Comparison of ENCODE assay signal across 22 cellular contexts in the genomic region with DNA sequence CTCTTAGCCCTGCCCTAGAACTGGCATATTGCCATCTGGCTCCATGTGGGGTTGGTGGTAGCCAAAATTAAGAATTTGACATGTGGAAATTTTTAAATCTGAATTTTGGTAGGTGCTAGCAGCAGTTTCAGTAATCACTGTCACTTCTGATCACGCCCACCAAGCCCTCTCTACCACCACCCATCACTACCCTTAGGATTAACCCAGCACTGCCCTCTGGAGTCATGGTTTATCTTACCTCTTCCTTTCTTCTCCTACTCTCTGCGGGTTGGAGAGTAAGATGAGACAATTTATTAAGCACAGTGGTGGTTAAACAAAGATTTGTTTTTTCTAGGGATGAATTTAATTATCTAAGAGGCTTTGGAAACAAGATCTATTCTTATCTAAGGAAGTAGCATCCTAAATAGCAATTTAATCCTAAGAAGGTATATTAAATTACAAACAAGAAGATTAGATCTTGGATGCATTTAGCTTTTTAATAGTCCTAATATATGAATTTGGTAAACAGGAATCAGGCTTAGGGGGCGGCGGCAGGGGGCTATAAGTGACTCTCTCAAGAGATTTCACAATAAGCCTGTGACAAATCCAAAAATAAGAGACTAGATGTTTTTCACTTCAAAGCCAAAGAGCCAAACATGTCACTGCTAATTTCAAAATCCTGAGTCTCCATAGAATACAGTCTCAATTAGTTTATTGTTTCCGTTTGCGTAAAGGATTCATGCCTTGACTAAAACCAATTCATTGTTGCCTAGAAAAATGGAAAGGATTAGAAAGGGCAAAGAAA.
"Had no signal": no experiment of that assay in that cellular context is flagged by ENCODE, and none has a peak within 500 bp of the region (broad histone marks: within the 10 kb centered on the region; RNA-seq: fewer than 3 reads in every experiment).

No MANE protein-coding gene starts in this region.

- H3K27ac ChIP-seq: brain microvascular endothelial cell, dorsolateral prefrontal cortex, lower lobe of right lung, neutrophil, pancreas, sigmoid colon, thyroid gland had no signal

- H3K27me3 ChIP-seq: brain microvascular endothelial cell, dorsolateral prefrontal cortex, neutrophil, pancreas, sigmoid colon, thyroid gland had no signal

- H3K4me3 ChIP-seq: dorsolateral prefrontal cortex, lower lobe of right lung, pancreas, sigmoid colon, thyroid gland had no signal

- FAIRE-seq: colon, frontal cortex, keratinocyte, pancreas had no signal

- H3K4me1 ChIP-seq: lower lobe of right lung, pancreas, sigmoid colon, thyroid gland had no signal

- ATAC-seq: activated CD8-positive, alpha-beta T cell treated with anti-CD3 and anti-CD28 coated beads, Interleukin-2, amount 10 ng/mL, durations not matched to agents 7 days and 5 days; lower lobe of right lung; natural killer cell; pancreas had no signal

- H3K36me3 ChIP-seq: brain microvascular endothelial cell, lower lobe of right lung, neutrophil, pancreas, sigmoid colon, thyroid gland had no signal

- DNase-seq: activated CD4-positive, alpha-beta T cell treated with anti-CD3 and anti-CD28 coated beads, Interleukin-2, amount 10 ng/mL, durations not matched to agents 24 days and 14 days; activated CD4-positive, CD25-positive, alpha-beta regulatory T cell; activated CD8-positive, alpha-beta T cell treated with anti-CD3 and anti-CD28 coated beads, Interleukin-2, amount 10 ng/mL, durations not matched to agents 7 days and 5 days; activated naive CD4-positive, alpha-beta T cell treated with anti-CD3 and anti-CD28 coated beads, Interleukin-2, amount 50 U/mL, for 16 hours; activated T-cell treated with anti-CD3 and anti-CD28 coated beads, Interleukin-2, amount 50 U/mL, for 24 hours; aorta; brain microvascular endothelial cell; central memory CD4-positive, alpha-beta T cell; dorsolateral prefrontal cortex; erythroblast; hypothalamus; lower lobe of right lung; natural killer cell; pancreas; sigmoid colon; stimulated activated naive CD4-positive, alpha-beta T cell treated with Interleukin-2 at 50 U/mL for 16 hours; T-helper 2 cell; thyroid gland had no signal

- H3K9me3 ChIP-seq: lower lobe of right lung, neutrophil, pancreas, thyroid gland had no signal
